Comparison of ENCODE assay signal across 8 cellular contexts in genomic region chr11:111446404-111447152, GRCh38.
DNase-seq lines count a peak whose midpoint lies in the region; TF ChIP-seq lines count a peak whose summit lies in the region.

No MANE protein-coding gene starts in this region.

- H3K36me3 Mint-ChIP-seq in activated T-helper 1 cell treated with anti-CD3 and anti-CD28 coated beads, Interleukin-12 subunit alpha, Interleukin-12 subunit beta, Interleukin-2, Interleukin-4 antibody, amounts not matched to agents 30 ng/mL and 10 ng/mL and 1 ng/mL, durations not matched to agents 14 hours and 24 hours and 36 hours (ENCODE audit: low read depth), result no peaks in the 10 kb centered on the region

- no peaks in the 10 kb centered on the region for H3K27me3 ChIP-seq in H7 (ENCODE audit: control insufficient read depth, insufficient read depth, low read length)
- H3K27me3 ChIP-seq in tibial artery, result peaks cover 0 to 4% of the 10 kb centered on the region in 2 donors

- H3K27ac Mint-ChIP-seq in activated T-helper 1 cell treated with anti-CD3 and anti-CD28 coated beads, Interleukin-12 subunit alpha, Interleukin-12 subunit beta, Interleukin-2, Interleukin-4 antibody, amounts not matched to agents 30 ng/mL and 10 ng/mL and 1 ng/mL, durations not matched to agents 14 hours and 24 hours and 36 hours, result peak overlapping the region; percentile 46

- DNase-seq in G401 (ENCODE audit: low spot score) (peak; percentile 90), H7 (peak; percentile 89), LNCaP clone FGC (ENCODE audit: low read depth) (peak; percentile 87), RPMI7951 (ENCODE audit: low read depth) (peak; percentile 86), fibroblast of the aortic adventitia (ENCODE audit: low read depth) (peak; percentile 92), occipital lobe (lab: John Stamatoyannopoulos, UW) (peak; percentile 72), tibial artery (peak; percentile 77 to 84)
- peak; percentile 73 for DNase-seq in activated T-helper 1 cell treated with anti-CD3 and anti-CD28 coated beads, Interleukin-12 subunit alpha, Interleukin-12 subunit beta, Interleukin-2, Interleukin-4 antibody, amounts not matched to agents 30 ng/mL and 10 ng/mL and 1 ng/mL, durations not matched to agents 14 hours and 24 hours and 36 hours (ENCODE audit: low spot score)

- in situ Hi-C loops in G401 (cut with HindIII; ENCODE audit: low sequenced_read_pairs), result no loop called here

- no peak overlapping the region for H3K27ac ChIP-seq in tibial artery

- H3K4me3 Mint-ChIP-seq in activated T-helper 1 cell treated with anti-CD3 and anti-CD28 coated beads, Interleukin-12 subunit alpha, Interleukin-12 subunit beta, Interleukin-2, Interleukin-4 antibody, amounts not matched to agents 30 ng/mL and 10 ng/mL and 1 ng/mL, durations not matched to agents 14 hours and 24 hours and 36 hours, result no peak overlapping the region

- H3K9me3 ChIP-seq in tibial artery, result no peaks in the 10 kb centered on the region

- H3K4me1 Mint-ChIP-seq in activated T-helper 1 cell treated with anti-CD3 and anti-CD28 coated beads, Interleukin-12 subunit alpha, Interleukin-12 subunit beta, Interleukin-2, Interleukin-4 antibody, amounts not matched to agents 30 ng/mL and 10 ng/mL and 1 ng/mL, durations not matched to agents 14 hours and 24 hours and 36 hours (ENCODE audit: low read depth), result peaks cover 21% of the 10 kb centered on the region

- no peaks in the 10 kb centered on the region for H3K4me1 ChIP-seq in tibial artery

- H3K4me3 ChIP-seq in H7 (ENCODE audit: insufficient read depth, low read depth, low read length), result no peak overlapping the region
- no peak overlapping the region for H3K4me3 ChIP-seq in LNCaP clone FGC (ENCODE audit: low read depth, low read length)
- no peak overlapping the region for H3K4me3 ChIP-seq in fibroblast of the aortic adventitia (ENCODE audit: low read depth, low read length)
- no peak overlapping the region for H3K4me3 ChIP-seq in tibial artery

- peaks cover 3% of the 10 kb centered on the region for H3K27me3 Mint-ChIP-seq in activated T-helper 1 cell treated with anti-CD3 and anti-CD28 coated beads, Interleukin-12 subunit alpha, Interleukin-12 subunit beta, Interleukin-2, Interleukin-4 antibody, amounts not matched to agents 30 ng/mL and 10 ng/mL and 1 ng/mL, durations not matched to agents 14 hours and 24 hours and 36 hours (ENCODE audit: insufficient read depth)

- H3K9me3 Mint-ChIP-seq in activated T-helper 1 cell treated with anti-CD3 and anti-CD28 coated beads, Interleukin-12 subunit alpha, Interleukin-12 subunit beta, Interleukin-2, Interleukin-4 antibody, amounts not matched to agents 30 ng/mL and 10 ng/mL and 1 ng/mL, durations not matched to agents 14 hours and 24 hours and 36 hours, result no peaks in the 10 kb centered on the region

- H3K36me3 ChIP-seq in H7 (replicated peaks; ENCODE audit: control insufficient read depth, insufficient read depth, low read length) (no peaks in the 10 kb centered on the region), tibial artery (no peaks in the 10 kb centered on the region)

- intact Hi-C loops in activated T-helper 1 cell treated with anti-CD3 and anti-CD28 coated beads, Interleukin-12 subunit alpha, Interleukin-12 subunit beta, Interleukin-2, Interleukin-4 antibody, amounts not matched to agents 30 ng/mL and 10 ng/mL and 1 ng/mL, durations not matched to agents 14 hours and 24 hours and 36 hours (cut with micrococcal nuclease), result loop anchor here (1.0 to 10.0 kb wide), 6 partner anchors 10 to 982 kb away; no protein-coding TSS in a partner anchor
- intact Hi-C loops in tibial artery (cut with DNase I; ENCODE audit: low total_unique reads), result loop anchor here (5.0 kb wide), 1 partner anchor 164 kb away; no protein-coding TSS in a partner anchor

- TF ChIP-seq CTCF in LNCaP clone FGC (IDR thresholded peaks at IDR 0.05; ENCODE audit: control insufficient read depth, extremely low read depth, insufficient read depth), result peak; percentile 100
- peak; percentile 94 for TF ChIP-seq CTCF in fibroblast of the aortic adventitia (IDR thresholded peaks at IDR 0.05; ENCODE audit: insufficient read depth, low read length)
- peak; percentile 65 to 84 for TF ChIP-seq CTCF in tibial artery (IDR thresholded peaks at IDR 0.05)
